ENCODE assay signal across 23 cellular contexts in genomic region chr10:85148693-85149640, GRCh38.
DNase-seq lines count a peak whose midpoint lies in the region; ATAC-seq, FAIRE-seq and TF ChIP-seq lines count a peak whose summit lies in the region.
"Had no signal": no experiment of that assay in that cellular context is flagged by ENCODE, and none has a peak within 500 bp of the region (broad histone marks: within the 10 kb centered on the region; RNA-seq: fewer than 3 reads in every experiment).

No MANE protein-coding gene starts in this region.

- H3K4ac ChIP-seq in H1 (replicated peaks; ENCODE audit: insufficient read length, low read depth, low read length): no peak overlapping the region

- no peak overlapping the region for H2BK5ac ChIP-seq in H1 (ENCODE audit: low read depth, low read length)

- DNase-seq in LNCaP clone FGC (ENCODE audit: low read depth): peak; percentile 44
- DNase-seq in H1 (ENCODE audit: low read depth in 1 of 2, low spot score in 2 of 2): no peak
- peak in 1 of 3 donors; percentile 17 for DNase-seq in mucosa of descending colon
- DNase-seq in stimulated activated effector memory CD8-positive, alpha-beta T cell treated with anti-CD3 and anti-CD28 coated beads, Interleukin-12 subunit alpha, Interleukin-12 subunit beta, amount 100 ng/mL, for 72 hours (ENCODE audit: low spot score in 2 of 2): no peak
- DNase-seq in HuH-7 (ENCODE audit: low spot score): no peak
- DNase-seq in SJCRH30: no peak
- DNase-seq in iPS-NIHi11 (ENCODE audit: low spot score): no peak
- DNase-seq: Calu3; CD8-positive, alpha-beta T cell; DND-41; H9; IMR-90; MG63; NCI-H1048; NCI-H146; NCI-H2029 treated with DMSO at 0.1 percent for 48 hours; NCI-H446 treated with DMSO at 0.1 percent for 48 hours; NCI-H774 had no signal

- H3K23ac ChIP-seq in H1 (ENCODE audit: insufficient read length): no peak overlapping the region

- H2BK120ac ChIP-seq in H1 (replicated peaks; ENCODE audit: low read depth, low read length): peak overlapping the region; percentile 43

- no peaks in the 10 kb centered on the region for H3K4me1 Mint-ChIP-seq in stimulated activated effector memory CD8-positive, alpha-beta T cell treated with anti-CD3 and anti-CD28 coated beads, Interleukin-12 subunit alpha, Interleukin-12 subunit beta, amount 100 ng/mL, for 72 hours

- WGBS in H1 (ENCODE audit: extremely low coverage in 1 of 2, insufficient coverage in 1 of 2, insufficient read length in 1 of 2, insufficient replicate concordance in 2 of 2, low coverage in 1 of 2, low lambda C conversion rate in 2 of 2, missing lambda C conversion rate in 1 of 2), 2 experiments: 83% methylated on average over 15 of the region's 15 CpGs; no CpG with 5 or more reads in 1 of the 2 experiments

- H3K4me2 ChIP-seq in H1 (ENCODE audit: insufficient read depth in 1 of 2, low read depth in 2 of 2, low read length in 2 of 2): no peak overlapping the region
- H3K4me2 ChIP-seq: A549; BLaER1 treated with 17β-estradiol and CSF1 and Interleukin-3, amounts not matched to agents 10 nM and 100 nM had no signal

- no peak overlapping the region for H4K91ac ChIP-seq in H1 (replicated peaks; ENCODE audit: insufficient read length, low read length)

- no peak overlapping the region for H2BK20ac ChIP-seq in H1 (ENCODE audit: low read length)

- H2AK5ac ChIP-seq in H1 (ENCODE audit: low read depth, low read length): no peak overlapping the region

- H3K79me2 ChIP-seq in H1 (ENCODE audit: control insufficient read depth in 1 of 2, insufficient read depth in 2 of 2, low read length in 2 of 2): no peaks in the 10 kb centered on the region

- no peak for TF ChIP-seq POLR2A in H1 (IDR thresholded peaks at IDR 0.05; ENCODE audit: control extremely low read depth in 1 of 2, low read depth in 2 of 2, low read length in 2 of 2)

- H3K27me3 ChIP-seq in H1 (replicated peaks in 1 of 4; ENCODE audit: control insufficient read depth in 3 of 4, extremely low read depth in 1 of 4, insufficient read depth in 3 of 4, low read length in 3 of 4) (peaks cover 0 to 3% (median 0%) of the 10 kb centered on the region in 4 experiments; a peak in 2 of 7 replicates), SJCRH30 (no peaks in the 10 kb centered on the region)
- H3K27me3 ChIP-seq: BLaER1 treated with 17β-estradiol and CSF1 and Interleukin-3, amounts not matched to agents 10 nM and 100 nM; MG63 had no signal

- CTCF ChIA-PET in H1 (lab: Charles Lee; ENCODE audit: partially characterized antibody): interaction anchor here (0.9 kb wide), 1 partner anchor 26 kb away, joined by 4 read pairs; no protein-coding TSS in a partner anchor

- H3K14ac ChIP-seq in H1 (ENCODE audit: insufficient read length): no peak overlapping the region

- H3K27ac ChIP-seq in H1 (ENCODE audit: low read depth, low read length) (no peak overlapping the region), SJCRH30 (no peak overlapping the region)
- H3K27ac ChIP-seq: A549; BLaER1 treated with 17β-estradiol and CSF1 and Interleukin-3, amounts not matched to agents 10 nM and 100 nM; SK-N-MC had no signal

- H3K36me3 ChIP-seq in H1 (ENCODE audit: control insufficient read depth in 2 of 4, insufficient read depth in 4 of 4, low read length in 3 of 4): 0 out of 8 replicates have a peak, but pooled peaks cover 0 to 4% (median 0%) of the 10 kb centered on the region in 4 experiments
- no peaks in the 10 kb centered on the region for H3K36me3 ChIP-seq in mucosa of descending colon (ENCODE audit: low read depth)
- H3K36me3 ChIP-seq in SJCRH30: no peaks in the 10 kb centered on the region
- H3K36me3 ChIP-seq: BLaER1 treated with 17β-estradiol and CSF1 and Interleukin-3, amounts not matched to agents 10 nM and 100 nM; MG63 had no signal

- H4K8ac ChIP-seq in H1 (ENCODE audit: extremely low read depth, insufficient read depth, low read length): no peak overlapping the region

- no peak for TF ChIP-seq RAD21 in H1 (IDR thresholded peaks at IDR 0.05 in 1 of 2, conservative IDR thresholded peaks at IDR 0.05 in 1 of 2; ENCODE audit: low read depth in 2 of 2, low read length in 2 of 2)

- peak; percentile 59 for ATAC-seq in mucosa of descending colon
- ATAC-seq in stimulated activated effector memory CD8-positive, alpha-beta T cell treated with anti-CD3 and anti-CD28 coated beads, Interleukin-12 subunit alpha, Interleukin-12 subunit beta, amount 100 ng/mL, for 72 hours: peak; percentile 8
- ATAC-seq: A549; CD8-positive, alpha-beta T cell; Right ventricle myocardium inferior had no signal

- peak overlapping the region; percentile 50; the same call in 1 of the 2 replicates for H2BK12ac ChIP-seq in H1 (ENCODE audit: low read depth, low read length)

- no peak overlapping the region for H2AFZ ChIP-seq in H1 (ENCODE audit: low read length)

- H3K27ac Mint-ChIP-seq in stimulated activated effector memory CD8-positive, alpha-beta T cell treated with anti-CD3 and anti-CD28 coated beads, Interleukin-12 subunit alpha, Interleukin-12 subunit beta, amount 100 ng/mL, for 72 hours: no peak overlapping the region
- H3K27ac Mint-ChIP-seq: CD8-positive, alpha-beta T cell; H9 had no signal

- 0 out of 2 replicates have a peak overlapping the region, but pooled peaks have one; percentile 24 for H3K18ac ChIP-seq in H1 (ENCODE audit: extremely low read depth, low read length)

- no peak for TF ChIP-seq EP300 in H1 (IDR thresholded peaks at IDR 0.05; ENCODE audit: borderline replicate concordance in 1 of 2, low read depth in 2 of 2, low read length in 2 of 2)

- H3K4me3 ChIP-seq in LNCaP clone FGC (ENCODE audit: low read depth, low read length) (no peak overlapping the region), H1 (ENCODE audit: extremely low read depth in 1 of 4, insufficient read depth in 2 of 4, low read depth in 3 of 4, low read length in 4 of 4) (no peak overlapping the region), mucosa of descending colon (no peak overlapping the region), SJCRH30 (no peak overlapping the region)
- H3K4me3 ChIP-seq: A549; BLaER1 treated with 17β-estradiol and CSF1 and Interleukin-3, amounts not matched to agents 10 nM and 100 nM; MG63; SK-N-MC had no signal

- POLR2A ChIA-PET in H1 (lab: Charles Lee; ENCODE audit: partially characterized antibody): no interaction called here

- peaks cover 7% of the 10 kb centered on the region for H3K9me3 Mint-ChIP-seq in stimulated activated effector memory CD8-positive, alpha-beta T cell treated with anti-CD3 and anti-CD28 coated beads, Interleukin-12 subunit alpha, Interleukin-12 subunit beta, amount 100 ng/mL, for 72 hours

- H3K9me3 ChIP-seq in H1 (ENCODE audit: insufficient read depth in 2 of 2, low read depth in 1 of 2, low read length in 1 of 2) (peaks cover 3 to 7% of the 10 kb centered on the region in 2 experiments), mucosa of descending colon (no peaks in the 10 kb centered on the region), SJCRH30 (replicated peaks) (no peaks in the 10 kb centered on the region)
- H3K9me3 ChIP-seq: A549, MG63 had no signal

- H3K79me1 ChIP-seq in H1 (ENCODE audit: low read depth, low read length): no peaks in the 10 kb centered on the region

- peaks cover 0 to 18% (median 11%) of the 10 kb centered on the region in 4 experiments; a peak in 5 of 7 replicates for H3K4me1 ChIP-seq in H1 (replicated peaks in 1 of 4; ENCODE audit: control insufficient read depth in 3 of 4, insufficient read depth in 4 of 4, low read length in 3 of 4)
- no peaks in the 10 kb centered on the region for H3K4me1 ChIP-seq in mucosa of descending colon (ENCODE audit: low read depth)
- H3K4me1 ChIP-seq in SJCRH30: no peaks in the 10 kb centered on the region
- H3K4me1 ChIP-seq: A549; BLaER1 treated with 17β-estradiol and CSF1 and Interleukin-3, amounts not matched to agents 10 nM and 100 nM had no signal

- H3K4me3 Mint-ChIP-seq in stimulated activated effector memory CD8-positive, alpha-beta T cell treated with anti-CD3 and anti-CD28 coated beads, Interleukin-12 subunit alpha, Interleukin-12 subunit beta, amount 100 ng/mL, for 72 hours: no peak overlapping the region
- H3K4me3 Mint-ChIP-seq: CD8-positive, alpha-beta T cell; H9 had no signal

- intact Hi-C loops in mucosa of descending colon (cut with DNase I, micrococcal nuclease): no loop called here

- FAIRE-seq in H1 (lab: Jason Lieb, UNC): no peak
- FAIRE-seq: A549, RCC 7860 had no signal

- peak overlapping the region; percentile 32; the same call in 1 of the 2 replicates for H2BK15ac ChIP-seq in H1 (ENCODE audit: low read length)

- no peaks in the 10 kb centered on the region for H3K36me3 Mint-ChIP-seq in stimulated activated effector memory CD8-positive, alpha-beta T cell treated with anti-CD3 and anti-CD28 coated beads, Interleukin-12 subunit alpha, Interleukin-12 subunit beta, amount 100 ng/mL, for 72 hours
- H3K36me3 Mint-ChIP-seq: CD8-positive, alpha-beta T cell had no signal

- H4K5ac ChIP-seq in H1 (ENCODE audit: insufficient read length, low read depth, low read length): no peak overlapping the region

- TF ChIP-seq CTCF in LNCaP clone FGC (IDR thresholded peaks at IDR 0.05; ENCODE audit: control insufficient read depth, extremely low read depth, insufficient read depth) (no peak), H1 (IDR thresholded peaks at IDR 0.05; ENCODE audit: control extremely low read depth in 1 of 3, insufficient read depth in 1 of 3, low read depth in 1 of 3, low read length in 3 of 3) (no peak), mucosa of descending colon (IDR thresholded peaks at IDR 0.05) (no peak)

- H4K20me1 ChIP-seq in H1 (replicated peaks in 1 of 2; ENCODE audit: control insufficient read depth in 1 of 2, insufficient read depth in 2 of 2, low read length in 2 of 2): no peaks in the 10 kb centered on the region
- H4K20me1 ChIP-seq: BLaER1 treated with 17β-estradiol and CSF1 and Interleukin-3, amounts not matched to agents 10 nM and 100 nM had no signal

- H3K56ac ChIP-seq in H1 (replicated peaks; ENCODE audit: insufficient read length, low read depth, low read length): no peak overlapping the region

- H3K9ac ChIP-seq in H1 (replicated peaks in 1 of 4; ENCODE audit: extremely low read depth in 1 of 4, low read depth in 3 of 4, low read length in 3 of 4): no peak overlapping the region
- H3K9ac ChIP-seq: BLaER1 treated with 17β-estradiol and CSF1 and Interleukin-3, amounts not matched to agents 10 nM and 100 nM had no signal

- H3K23me2 ChIP-seq in H1 (ENCODE audit: low read depth, low read length): no peaks in the 10 kb centered on the region

TF ChIP-seq in H1, 55 proteins besides CTCF, POLR2A, EP300 and RAD21 (continues in another document):
- TF ChIP-seq YY1 (IDR thresholded peaks at IDR 0.05; ENCODE audit: low read depth, low read length): no peak
- no peak for TF ChIP-seq TAF7 (optimal IDR thresholded peaks at IDR 0.05; ENCODE audit: borderline replicate concordance, low read depth, low read length)
- no peak for TF ChIP-seq SP1 (IDR thresholded peaks at IDR 0.05; ENCODE audit: low read depth, low read length)
- no peak for TF ChIP-seq CBX5 (IDR thresholded peaks at IDR 0.05; ENCODE audit: low read depth, low read length)
- TF ChIP-seq CREB1 (IDR thresholded peaks at IDR 0.05): no peak
- TF ChIP-seq NANOG (IDR thresholded peaks at IDR 0.05; ENCODE audit: insufficient read depth, low read depth, low read length, poor library complexity, severe bottlenecking): no peak
- TF ChIP-seq RNF2 (IDR thresholded peaks at IDR 0.05; ENCODE audit: borderline replicate concordance, low read depth, low read length, missing control alignments, poor library complexity, severe bottlenecking): no peak
